Comparison of ENCODE assay signal across 1 cellular context in the genomic region with DNA sequence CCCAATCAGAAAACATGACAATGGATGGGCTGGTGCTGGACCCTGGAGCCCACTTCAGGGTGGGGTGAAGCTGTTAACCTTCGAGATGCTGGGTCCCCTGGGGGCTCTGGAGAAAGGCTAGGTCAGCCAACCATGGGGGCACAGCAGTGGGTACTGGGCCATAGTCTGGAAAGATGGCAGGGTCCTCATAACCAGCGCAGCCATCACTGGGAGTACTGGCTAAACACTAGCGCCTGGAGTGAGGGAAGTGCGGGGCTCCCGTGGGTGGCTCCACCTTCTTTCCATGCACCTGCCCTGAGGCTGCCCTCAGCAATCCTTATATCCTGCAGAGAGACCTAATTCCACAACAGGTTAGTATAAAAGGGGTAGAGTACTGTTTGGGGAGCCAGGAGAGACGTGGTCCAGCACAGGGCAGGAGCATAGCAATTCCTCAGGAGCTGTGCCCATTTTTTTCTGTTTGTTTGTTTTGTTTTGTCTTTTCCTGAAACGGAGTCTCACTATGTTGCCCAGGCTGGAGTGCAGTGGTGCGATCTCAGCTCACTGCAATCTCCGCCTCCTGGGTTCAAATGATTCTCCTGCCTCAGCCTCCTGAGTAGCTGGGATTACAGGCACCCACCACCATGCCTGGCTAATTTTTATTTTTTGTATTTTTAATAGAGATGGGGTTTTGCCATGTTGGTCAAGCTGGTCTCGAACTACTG.
TF ChIP-seq lines count a peak whose summit lies in the region.

No MANE protein-coding gene starts in this region.

TF ChIP-seq in HCT116, 20 proteins besides CTCF, POLR2A, EP300 and RAD21 (continued from another document):
- TF ChIP-seq, protein P1, sequence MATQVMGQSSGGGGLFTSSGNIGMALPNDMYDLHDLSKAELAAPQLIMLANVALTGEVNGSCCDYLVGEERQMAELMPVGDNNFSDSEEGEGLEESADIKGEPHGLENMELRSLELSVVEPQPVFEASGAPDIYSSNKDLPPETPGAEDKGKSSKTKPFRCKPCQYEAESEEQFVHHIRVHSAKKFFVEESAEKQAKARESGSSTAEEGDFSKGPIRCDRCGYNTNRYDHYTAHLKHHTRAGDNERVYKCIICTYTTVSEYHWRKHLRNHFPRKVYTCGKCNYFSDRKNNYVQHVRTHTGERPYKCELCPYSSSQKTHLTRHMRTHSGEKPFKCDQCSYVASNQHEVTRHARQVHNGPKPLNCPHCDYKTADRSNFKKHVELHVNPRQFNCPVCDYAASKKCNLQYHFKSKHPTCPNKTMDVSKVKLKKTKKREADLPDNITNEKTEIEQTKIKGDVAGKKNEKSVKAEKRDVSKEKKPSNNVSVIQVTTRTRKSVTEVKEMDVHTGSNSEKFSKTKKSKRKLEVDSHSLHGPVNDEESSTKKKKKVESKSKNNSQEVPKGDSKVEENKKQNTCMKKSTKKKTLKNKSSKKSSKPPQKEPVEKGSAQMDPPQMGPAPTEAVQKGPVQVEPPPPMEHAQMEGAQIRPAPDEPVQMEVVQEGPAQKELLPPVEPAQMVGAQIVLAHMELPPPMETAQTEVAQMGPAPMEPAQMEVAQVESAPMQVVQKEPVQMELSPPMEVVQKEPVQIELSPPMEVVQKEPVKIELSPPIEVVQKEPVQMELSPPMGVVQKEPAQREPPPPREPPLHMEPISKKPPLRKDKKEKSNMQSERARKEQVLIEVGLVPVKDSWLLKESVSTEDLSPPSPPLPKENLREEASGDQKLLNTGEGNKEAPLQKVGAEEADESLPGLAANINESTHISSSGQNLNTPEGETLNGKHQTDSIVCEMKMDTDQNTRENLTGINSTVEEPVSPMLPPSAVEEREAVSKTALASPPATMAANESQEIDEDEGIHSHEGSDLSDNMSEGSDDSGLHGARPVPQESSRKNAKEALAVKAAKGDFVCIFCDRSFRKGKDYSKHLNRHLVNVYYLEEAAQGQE (IDR thresholded peaks at IDR 0.05; ENCODE audit: low read depth): no peak
- TF ChIP-seq, protein P2, sequence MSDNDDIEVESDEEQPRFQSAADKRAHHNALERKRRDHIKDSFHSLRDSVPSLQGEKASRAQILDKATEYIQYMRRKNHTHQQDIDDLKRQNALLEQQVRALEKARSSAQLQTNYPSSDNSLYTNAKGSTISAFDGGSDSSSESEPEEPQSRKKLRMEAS (IDR thresholded peaks at IDR 0.05): no peak
- TF ChIP-seq SP1 (IDR thresholded peaks at IDR 0.05; ENCODE audit: low read depth) (no peak), FOSL1 (IDR thresholded peaks at IDR 0.05; ENCODE audit: low read depth) (no peak)
